In genomic region chr11:72642815-72643511, GRCh38 we compare ENCODE assay signal across 1 cellular context.
TF ChIP-seq lines count a peak whose summit lies in the region.

No MANE protein-coding gene starts in this region.

TF ChIP-seq in K562, 482 proteins besides CTCF, POLR2A, EP300 and RAD21 (continued from another document and continues in another):
- TF ChIP-seq ZNF407 (IDR thresholded peaks at IDR 0.05; ENCODE audit: low read depth) (no peak), SMAD2 (IDR thresholded peaks at IDR 0.05; ENCODE audit: low read depth, low read length) (no peak), TSC22D4 (tag; IDR thresholded peaks at IDR 0.05) (no peak), UBTF (IDR thresholded peaks at IDR 0.05; ENCODE audit: borderline replicate concordance in 1 of 2, low read depth in 2 of 2, low read length in 2 of 2) (peak; percentile 63 to 80; a peak in 3 of 4 replicates), MITF (IDR thresholded peaks at IDR 0.05) (peak; percentile 7; the same call in 1 of the 2 replicates), TEAD1 (CRISPR knock-in tag; IDR thresholded peaks at IDR 0.05) (peak in 1 of 2 experiments; percentile 22; a peak in 1 of 4 replicates), NFYB (IDR thresholded peaks at IDR 0.05; ENCODE audit: extremely low read depth, insufficient read length) (no peak), ZKSCAN3 (CRISPR knock-in tag; IDR thresholded peaks at IDR 0.05) (no peak), EP400 (IDR thresholded peaks at IDR 0.05) (no peak), PKNOX1 (IDR thresholded peaks at IDR 0.05) (peak; percentile 56), TCF7 (IDR thresholded peaks at IDR 0.05; ENCODE audit: borderline replicate concordance) (no peak), HNRNPUL1 (IDR thresholded peaks at IDR 0.05; ENCODE audit: low read length) (no peak), USF2 (CRISPR knock-in tag; IDR thresholded peaks at IDR 0.05) (peak; percentile 40; the same call in 1 of the 2 replicates), KLF13 (tag; IDR thresholded peaks at IDR 0.05; ENCODE audit: borderline replicate concordance, low read depth) (no peak), STAG1 (CRISPR knock-in tag; IDR thresholded peaks at IDR 0.05; ENCODE audit: borderline replicate concordance) (peak; percentile 79), RCOR1 (IDR thresholded peaks at IDR 0.05; ENCODE audit: borderline replicate concordance in 1 of 2, low read depth in 2 of 2, low read length in 2 of 2) (0 out of 4 replicates have a peak, but pooled peaks of 1 of the 2 experiments have one; percentile 9), HDAC1 (IDR thresholded peaks at IDR 0.05) (peak in 1 of 2 experiments; percentile 70; a peak in 1 of 4 replicates), TCF3 (CRISPR knock-in tag; IDR thresholded peaks at IDR 0.05) (no peak; the same call in 1 of the 2 replicates), TAF15 (IDR thresholded peaks at IDR 0.05; ENCODE audit: low read depth, low read length) (no peak), TCF15 (CRISPR knock-in tag; IDR thresholded peaks at IDR 0.05) (no peak), NFATC3 (IDR thresholded peaks at IDR 0.05) (no peak), BCOR (IDR thresholded peaks at IDR 0.05) (peak; percentile 52; the same call in 1 of the 2 replicates), ZNF609 (CRISPR knock-in tag; IDR thresholded peaks at IDR 0.05; ENCODE audit: borderline replicate concordance) (0 out of 2 replicates have a peak, but pooled peaks have one; percentile 21), ZNF263 (CRISPR knock-in tag; IDR thresholded peaks at IDR 0.05; ENCODE audit: borderline replicate concordance) (peak; percentile 42; the same call in 1 of the 2 replicates), ARNT (IDR thresholded peaks at IDR 0.05) (no peak), E2F6 (IDR thresholded peaks at IDR 0.05; ENCODE audit: borderline replicate concordance in 1 of 2, extremely low read depth in 1 of 2, insufficient read depth in 1 of 2, insufficient read length in 1 of 2, low read depth in 1 of 2, low read length in 1 of 2, poor library complexity in 1 of 2, severe bottlenecking in 1 of 2) (peak; percentile 74 to 88), GABPB2 (CRISPR knock-in tag; conservative IDR thresholded peaks at IDR 0.05) (no peak), PHF20 (IDR thresholded peaks at IDR 0.05; ENCODE audit: partially characterized antibody) (peak; percentile 35), HOMEZ (CRISPR knock-in tag; IDR thresholded peaks at IDR 0.05) (no peak), TARDBP (IDR thresholded peaks at IDR 0.05) (peak; percentile 70; the same call in 1 of the 2 replicates), HCFC1 (IDR thresholded peaks at IDR 0.05; ENCODE audit: low read depth, low read length) (no peak), MAFK (IDR thresholded peaks at IDR 0.05; ENCODE audit: low read length) (no peak), SIN3A (IDR thresholded peaks at IDR 0.05; ENCODE audit: borderline replicate concordance in 2 of 2, control insufficient read depth in 1 of 2, low read depth in 2 of 2, low read length in 2 of 2) (no peak), CBX3 (IDR thresholded peaks at IDR 0.05; ENCODE audit: borderline replicate concordance in 1 of 2, low read length in 2 of 2) (0 out of 3 replicates have a peak, but pooled peaks of 1 of the 2 experiments have one; percentile 32)
